Comparison of ENCODE assay signal across 1 cellular context in genomic region chr9:133119461-133120342, GRCh38.
A peak's percentile ranks its signal among the peaks of the same experiment; 100 is the strongest.
TF ChIP-seq lines count a peak whose summit lies in the region.

No MANE protein-coding gene starts in this region.

TF ChIP-seq in GM12878, 131 proteins besides CTCF, POLR2A, EP300 and RAD21:
- TF ChIP-seq RELA (IDR thresholded peaks at IDR 0.05; ENCODE audit: borderline replicate concordance, partially characterized antibody): no peak
- peak; percentile 81 for TF ChIP-seq MLLT1 (IDR thresholded peaks at IDR 0.05)
TF ChIP-seq in GM12878: peak in this region for 1.
